11 cellular contexts compared by ENCODE assay signal in genomic region chr11:61218306-61218705, GRCh38. TPM values are rescaled to one million over a fixed set of nuclear protein-coding genes. Genes with fewer than 3 reads are reported as not detected.
"Had no signal": no experiment of that assay in that cellular context is flagged by ENCODE, and none has a peak within 500 bp of the region (broad histone marks: within the 10 kb centered on the region; RNA-seq: fewer than 3 reads in every experiment).

No MANE protein-coding gene starts in this region.

RNA-seq across cellular contexts. Expression of gene PGA4, which starts 3.8 kb away (rescaled TPM):
- total RNA-seq: activated naive CD4-positive, alpha-beta T cell treated with anti-CD3 and anti-CD28 coated beads for 36 hours; activated naive CD8-positive, alpha-beta T cell treated with anti-CD3 and anti-CD28 coated beads for 36 hours; activated naive CD8-positive, alpha-beta T cell treated with anti-CD3 and anti-CD28 coated beads, Interleukin-2, amount 10 ng/mL, durations not matched to agents 7 days and 5 days; activated T-cell treated with anti-CD3 and anti-CD28 coated beads, Interleukin-2, amount 50 U/mL, for 4 hours; activated T-cell treated with anti-CD3 and anti-CD28 coated beads, Interleukin-2, amount 50 U/mL, for 72 hours; activated T-helper 1 cell treated with anti-CD3 and anti-CD28 coated beads, Interleukin-12 subunit alpha, Interleukin-12 subunit beta, Interleukin-2, Interleukin-4 antibody, amounts not matched to agents 30 ng/mL and 10 ng/mL and 1 ng/mL, durations not matched to agents 14 hours and 24 hours and 36 hours; activated T-helper 2 cell treated with anti-CD3 and anti-CD28 coated beads, Interferon-gamma antibody, Interleukin-2, Interleukin-4, amounts not matched to agents 10 μg/mL and 5 μg/mL and 100 μg/mL, durations not matched to agents 14 hours and 24 hours and 36 hours; cardiac septum; chondrocyte had no signal

RNA-seq across cellular contexts. Expression of gene PGA3, which starts 15.0 kb away (rescaled TPM):
- total RNA-seq: activated naive CD4-positive, alpha-beta T cell treated with anti-CD3 and anti-CD28 coated beads for 36 hours; activated naive CD8-positive, alpha-beta T cell treated with anti-CD3 and anti-CD28 coated beads for 36 hours; activated naive CD8-positive, alpha-beta T cell treated with anti-CD3 and anti-CD28 coated beads, Interleukin-2, amount 10 ng/mL, durations not matched to agents 7 days and 5 days; activated T-cell treated with anti-CD3 and anti-CD28 coated beads, Interleukin-2, amount 50 U/mL, for 4 hours; activated T-cell treated with anti-CD3 and anti-CD28 coated beads, Interleukin-2, amount 50 U/mL, for 72 hours; activated T-helper 1 cell treated with anti-CD3 and anti-CD28 coated beads, Interleukin-12 subunit alpha, Interleukin-12 subunit beta, Interleukin-2, Interleukin-4 antibody, amounts not matched to agents 30 ng/mL and 10 ng/mL and 1 ng/mL, durations not matched to agents 14 hours and 24 hours and 36 hours; activated T-helper 2 cell treated with anti-CD3 and anti-CD28 coated beads, Interferon-gamma antibody, Interleukin-2, Interleukin-4, amounts not matched to agents 10 μg/mL and 5 μg/mL and 100 μg/mL, durations not matched to agents 14 hours and 24 hours and 36 hours; cardiac muscle cell; chondrocyte had no signal
- polyA plus RNA-seq: cardiac muscle cell had no signal

RNA-seq across cellular contexts. Expression of gene PGA5, which starts 22.7 kb away (rescaled TPM):
- total RNA-seq: activated naive CD4-positive, alpha-beta T cell treated with anti-CD3 and anti-CD28 coated beads for 36 hours; activated naive CD8-positive, alpha-beta T cell treated with anti-CD3 and anti-CD28 coated beads for 36 hours; activated naive CD8-positive, alpha-beta T cell treated with anti-CD3 and anti-CD28 coated beads, Interleukin-2, amount 10 ng/mL, durations not matched to agents 7 days and 5 days; activated T-cell treated with anti-CD3 and anti-CD28 coated beads, Interleukin-2, amount 50 U/mL, for 4 hours; activated T-cell treated with anti-CD3 and anti-CD28 coated beads, Interleukin-2, amount 50 U/mL, for 72 hours; activated T-helper 1 cell treated with anti-CD3 and anti-CD28 coated beads, Interleukin-12 subunit alpha, Interleukin-12 subunit beta, Interleukin-2, Interleukin-4 antibody, amounts not matched to agents 30 ng/mL and 10 ng/mL and 1 ng/mL, durations not matched to agents 14 hours and 24 hours and 36 hours; activated T-helper 2 cell treated with anti-CD3 and anti-CD28 coated beads, Interferon-gamma antibody, Interleukin-2, Interleukin-4, amounts not matched to agents 10 μg/mL and 5 μg/mL and 100 μg/mL, durations not matched to agents 14 hours and 24 hours and 36 hours; cardiac septum; cerebellum; chondrocyte had no signal
